19 cellular contexts compared by ENCODE assay signal in the genomic region with DNA sequence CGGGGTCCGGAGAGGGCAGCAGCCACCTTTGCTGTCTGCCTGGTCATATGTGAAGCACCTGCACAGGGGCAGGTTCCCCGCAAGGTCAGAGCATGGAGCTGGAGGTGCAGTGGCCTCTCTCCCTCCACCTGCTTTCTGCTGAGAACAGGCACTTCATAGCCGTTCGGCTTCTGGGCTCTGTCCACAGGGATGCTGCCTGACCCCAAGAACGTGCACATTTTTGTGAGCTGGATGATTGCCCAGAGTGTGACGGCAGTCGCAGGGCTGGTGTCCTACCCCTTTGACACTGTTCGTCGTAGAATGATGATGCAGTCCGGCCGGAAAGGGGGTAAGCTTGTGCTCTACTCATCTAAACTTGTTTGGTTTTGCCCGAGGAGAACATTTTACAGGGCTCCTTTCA. TPM values are rescaled to one million over a fixed set of nuclear protein-coding genes. Genes with fewer than 3 reads are reported as not detected.
A peak's percentile ranks its signal among the peaks of the same experiment; 100 is the strongest.
DNase-seq lines count a peak whose midpoint lies in the region; ATAC-seq, FAIRE-seq and TF ChIP-seq lines count a peak whose summit lies in the region.
"Had no signal": no experiment of that assay in that cellular context is flagged by ENCODE, and none has a peak within 500 bp of the region (broad histone marks: within the 10 kb centered on the region; RNA-seq: fewer than 3 reads in every experiment).

No MANE protein-coding gene starts in this region.

- no peaks in the 10 kb centered on the region for H3K9me3 ChIP-seq in kidney (ENCODE audit: control insufficient read depth in 1 of 2, low read length in 2 of 2)
- H3K9me3 ChIP-seq in sigmoid colon: no peaks in the 10 kb centered on the region
- no peaks in the 10 kb centered on the region for H3K9me3 ChIP-seq in CD8-positive, alpha-beta T cell (ENCODE audit: low read length)
- H3K9me3 ChIP-seq in SJCRH30 (replicated peaks): no peaks in the 10 kb centered on the region
- H3K9me3 ChIP-seq: mucosa of descending colon had no signal

- no peaks in the 10 kb centered on the region for H3K27me3 Mint-ChIP-seq in CD8-positive, alpha-beta T cell (ENCODE audit: low read depth)
- H3K27me3 Mint-ChIP-seq: activated B cell treated with CpG ODN at 0.5 μM for 24 hours had no signal

- H3K27me3 ChIP-seq in GM06990 (replicated peaks; ENCODE audit: control insufficient read depth, insufficient read depth, low read length) (no peaks in the 10 kb centered on the region), sigmoid colon (no peaks in the 10 kb centered on the region), mesendoderm (ENCODE audit: insufficient read depth, low read length, poor library complexity) (no peaks in the 10 kb centered on the region), SJCRH30 (no peaks in the 10 kb centered on the region)
- H3K27me3 ChIP-seq in CD8-positive, alpha-beta T cell (ENCODE audit: insufficient read depth, low read length): no peaks in the 10 kb centered on the region

- no peak overlapping the region for H2AK5ac ChIP-seq in mesendoderm (ENCODE audit: low read length)

- H3K36me3 Mint-ChIP-seq in CD8-positive, alpha-beta T cell: peaks cover 11% of the 10 kb centered on the region

- TF ChIP-seq POLR2A in sigmoid colon (IDR thresholded peaks at IDR 0.05): no peak

- H3K23ac ChIP-seq in mesendoderm (ENCODE audit: low read length): no peak overlapping the region

- H3K4me3 ChIP-seq in GM06990 (replicated peaks; ENCODE audit: low read depth, low read length) (no peak overlapping the region), kidney (ENCODE audit: low read length in 2 of 2) (peak overlapping the region in 1 of 2 donors; percentile 84), sigmoid colon (peak overlapping the region in 3 of 4 donors; percentile 60 to 78 (median 78)), mesendoderm (ENCODE audit: low read length) (no peak overlapping the region), SJCRH30 (no peak overlapping the region)
- H3K4me3 ChIP-seq in CD8-positive, alpha-beta T cell (ENCODE audit: low read depth, low read length): no peak overlapping the region
- H3K4me3 ChIP-seq: GM23248, mucosa of descending colon had no signal

- H3K27ac ChIP-seq in cingulate gyrus (ENCODE audit: low read depth, low read length): peak overlapping the region; percentile 34
- H3K27ac ChIP-seq in kidney (ENCODE audit: low read depth in 2 of 2, low read length in 2 of 2): peak overlapping the region; percentile 55 to 65
- peak overlapping the region; percentile 88 to 98 (median 94) for H3K27ac ChIP-seq in sigmoid colon
- H3K27ac ChIP-seq in CD8-positive, alpha-beta T cell (ENCODE audit: low read depth, low read length): no peak overlapping the region
- H3K27ac ChIP-seq in mesendoderm (ENCODE audit: low read depth, low read length): no peak overlapping the region
- no peak overlapping the region for H3K27ac ChIP-seq in SJCRH30
- H3K27ac ChIP-seq: GM23248 had no signal

- H3K9ac ChIP-seq in kidney (ENCODE audit: low read length in 2 of 2): peak overlapping the region; percentile 28 to 85
- no peak overlapping the region for H3K9ac ChIP-seq in mesendoderm (ENCODE audit: low read length)
- H3K9ac ChIP-seq: GM23248 had no signal

- no peak overlapping the region for H3K4me2 ChIP-seq in mesendoderm (ENCODE audit: low read length)

- no peak overlapping the region for H2BK120ac ChIP-seq in mesendoderm (ENCODE audit: low read depth, low read length)

- DNase-seq in GM06990 (ENCODE audit: extremely low read depth, insufficient read length) (peak; percentile 14), kidney (peak; percentile 78), sigmoid colon (peak; percentile 82), mesendoderm (no peak), SK-N-DZ (ENCODE audit: low spot score) (no peak), SJCRH30 (no peak)
- DNase-seq in CD8-positive, alpha-beta T cell: no peak
- DNase-seq: activated B cell treated with CpG ODN at 0.5 μM for 24 hours; activated gamma-delta T cell; CD4-positive, alpha-beta memory T cell; GM23248; hypothalamus; kidney glomerular epithelial cell; mucosa of descending colon; stimulated activated CD4-positive, alpha-beta T cell treated with anti-CD3 and anti-CD28 coated beads, Interleukin-15, amount 100 ng/mL, for 24 hours; stimulated activated naive CD8-positive, alpha-beta T cell treated with anti-CD3 and anti-CD28 coated beads, Interleukin-15, Interleukin-2, amounts not matched to agents 100 U/mL and 50 U/mL, for 24 hours; T-helper 1 cell had no signal

- no peak for TF ChIP-seq CTCF in GM06990 (IDR thresholded peaks at IDR 0.05; ENCODE audit: insufficient read depth, low read length, poor library complexity, severe bottlenecking)
- no peak for TF ChIP-seq CTCF in kidney (IDR thresholded peaks at IDR 0.05; ENCODE audit: borderline replicate concordance, extremely low read depth, insufficient read depth)
- TF ChIP-seq CTCF in sigmoid colon (IDR thresholded peaks at IDR 0.05): no peak
- no peak for TF ChIP-seq CTCF in CD8-positive, alpha-beta T cell (IDR thresholded peaks at IDR 0.05)

- H4K5ac ChIP-seq in mesendoderm (ENCODE audit: low read length): no peak overlapping the region

- H3K18ac ChIP-seq in mesendoderm (ENCODE audit: low read length): no peak overlapping the region

- no peak for ATAC-seq in CD8-positive, alpha-beta T cell
- ATAC-seq: mucosa of descending colon; Panc1; stimulated activated naive CD8-positive, alpha-beta T cell treated with anti-CD3 and anti-CD28 coated beads, Interleukin-15, Interleukin-2, amounts not matched to agents 100 U/mL and 50 U/mL, for 24 hours had no signal

- H3K56ac ChIP-seq in mesendoderm (ENCODE audit: low read length): no peak overlapping the region

- peaks cover 11% of the 10 kb centered on the region for H3K36me3 ChIP-seq in GM06990 (ENCODE audit: control insufficient read depth, insufficient read depth, low read length)
- H3K36me3 ChIP-seq in kidney (ENCODE audit: control insufficient read depth in 1 of 2, insufficient read depth in 2 of 2, low read length in 2 of 2): peaks cover 5 to 13% of the 10 kb centered on the region in 2 donors
- H3K36me3 ChIP-seq in sigmoid colon: peaks cover 0 to 25% (median 4%) of the 10 kb centered on the region in 4 donors
- no peaks in the 10 kb centered on the region for H3K36me3 ChIP-seq in CD8-positive, alpha-beta T cell (ENCODE audit: insufficient read depth, low read length)
- H3K36me3 ChIP-seq in mesendoderm (ENCODE audit: control insufficient read depth, insufficient read depth, low read length): no peaks in the 10 kb centered on the region
- H3K36me3 ChIP-seq in SJCRH30: no peaks in the 10 kb centered on the region

- peaks cover 22% of the 10 kb centered on the region for H3K4me1 Mint-ChIP-seq in CD8-positive, alpha-beta T cell (ENCODE audit: low read depth)

- H2BK5ac ChIP-seq in mesendoderm (ENCODE audit: low read length): no peak overlapping the region

- peaks cover 13 to 19% of the 10 kb centered on the region in 2 donors for H3K4me1 ChIP-seq in kidney (ENCODE audit: control insufficient read depth in 1 of 2, insufficient read depth in 1 of 2, low read depth in 1 of 2, low read length in 2 of 2)
- H3K4me1 ChIP-seq in sigmoid colon: peaks cover 0 to 51% (median 43%) of the 10 kb centered on the region in 4 donors
- H3K4me1 ChIP-seq in CD8-positive, alpha-beta T cell (ENCODE audit: insufficient read depth, low read length): peaks cover 15% of the 10 kb centered on the region
- H3K4me1 ChIP-seq in mesendoderm (ENCODE audit: control insufficient read depth, low read depth, low read length): no peaks in the 10 kb centered on the region
- no peaks in the 10 kb centered on the region for H3K4me1 ChIP-seq in SJCRH30

- H4K8ac ChIP-seq in mesendoderm (ENCODE audit: low read depth, low read length): no peak overlapping the region

- POLR2A ChIA-PET in CD8-positive, alpha-beta T cell (lab: Charles Lee): interaction anchor here (1.0 to 1.3 kb wide), 2 partner anchors 18 to 19 kb away, joined by 3 to 4 read pairs; no protein-coding TSS in a partner anchor

- intact Hi-C loops in kidney (cut with DNase I) (no loop called here), sigmoid colon (cut with DNase I) (loop anchor here (2.0 to 10.0 kb wide), 6 partner anchors 37 to 1641 kb away; partner anchors contain the start of genes ANKRD37, CFAP97, ING2 and LRP2BP)
- intact Hi-C loops in CD8-positive, alpha-beta T cell (cut with DNase I, micrococcal nuclease): loop anchor here (10.0 kb wide), 4 partner anchors 159 to 1641 kb away; partner anchors contain the start of genes CASP3 (in 1 of the 2), ING2 (in 1 of the 2), IRF2 (in 1 of the 2) and PRIMPOL (in 1 of the 2)

- peak in 1 of 4 donors; percentile 55 for TF ChIP-seq EP300 in sigmoid colon (IDR thresholded peaks at IDR 0.05)

- H3K4me3 Mint-ChIP-seq in CD8-positive, alpha-beta T cell: no peak overlapping the region

- H2BK15ac ChIP-seq in mesendoderm (replicated peaks; ENCODE audit: low read depth): no peak overlapping the region

- H3K79me1 ChIP-seq in mesendoderm (ENCODE audit: low read length): peaks cover 5% of the 10 kb centered on the region

- CTCF ChIA-PET in CD8-positive, alpha-beta T cell (lab: Charles Lee): interaction anchor here (0.6 to 1.3 kb wide), 2 partner anchors 11 to 293 kb away, joined by 3 read pairs; no protein-coding TSS in a partner anchor

- FAIRE-seq in kidney (lab: Jason Lieb, UNC): no peak

- H3K9me3 Mint-ChIP-seq in CD8-positive, alpha-beta T cell: no peaks in the 10 kb centered on the region
- H3K9me3 Mint-ChIP-seq: activated B cell treated with CpG ODN at 0.5 μM for 24 hours; CD4-positive, alpha-beta memory T cell had no signal

- H3K4ac ChIP-seq in mesendoderm (ENCODE audit: low read depth, low read length): no peak overlapping the region

- H3K79me2 ChIP-seq in mesendoderm (ENCODE audit: control insufficient read depth, insufficient read depth, low read length): no peaks in the 10 kb centered on the region

- WGBS in sigmoid colon, 2 donors: 90% methylated on average over 13 of the region's 13 CpGs
- WGBS in mesendoderm (ENCODE audit: extremely low coverage, insufficient coverage, low lambda C conversion rate): no CpG with 5 or more reads among the region's 13 CpGs

- H3K27ac Mint-ChIP-seq in CD8-positive, alpha-beta T cell: no peak overlapping the region
- H3K27ac Mint-ChIP-seq: activated B cell treated with CpG ODN at 0.5 μM for 24 hours had no signal

RNA-seq across cellular contexts. Expression of gene SLC25A4, which starts 2.5 kb away (rescaled TPM):
- 41.2 TPM for total RNA-seq in kidney
- polyA plus RNA-seq in kidney (ENCODE audit: insufficient read depth, low read depth, low replicate concordance): 148 TPM
- total RNA-seq in sigmoid colon: 100 to 1,000 TPM in 3 of 4 donors, 10 to 100 TPM in 1; 89.1 to 127 (median 112) TPM
- 10 to 100 TPM; 22.9 to 36.0 (median 25.4) TPM for polyA plus RNA-seq in sigmoid colon
- 10 to 100 TPM; 10.0 to 11.0 TPM for total RNA-seq in CD8-positive, alpha-beta T cell
- polyA plus RNA-seq in mesendoderm (2013, experiment 1 of 2): 13.9 TPM
- polyA plus RNA-seq in mesendoderm (2013, experiment 2 of 2): 14.2 TPM
- polyA plus RNA-seq in SK-N-DZ (2014; cell fraction: cytosol; rRNA removed): 31.0 and 36.9 TPM in 2 replicates
- 34.7 and 42.4 TPM in 2 replicates for polyA plus RNA-seq in SK-N-DZ (2014; cell fraction: nucleus; rRNA removed)
- total RNA-seq in SJCRH30 (2014; rRNA removed; shearing (Covaris generic)): 11.0 and 16.0 TPM in 2 replicates

RNA-seq across cellular contexts. Expression of gene CFAP97, which starts 58.2 kb away (rescaled TPM):
- 39.4 TPM for total RNA-seq in kidney
- 8.0 TPM for polyA plus RNA-seq in kidney (ENCODE audit: insufficient read depth, low read depth, low replicate concordance)
- 10 to 100 TPM; 33.8 to 46.4 (median 37.3) TPM for total RNA-seq in sigmoid colon
- polyA plus RNA-seq in sigmoid colon: 1 to 10 TPM; 4.4 to 8.3 (median 7.8) TPM
- 10 to 100 TPM; 18.8 to 20.4 TPM for total RNA-seq in CD8-positive, alpha-beta T cell
- polyA plus RNA-seq in mesendoderm (2013, experiment 1 of 2): 26.2 TPM
- 25.7 TPM for polyA plus RNA-seq in mesendoderm (2013, experiment 2 of 2)
- polyA plus RNA-seq in SK-N-DZ (2014; cell fraction: cytosol; rRNA removed): 18.7 and 21.0 TPM in 2 replicates
- polyA plus RNA-seq in SK-N-DZ (2014; cell fraction: nucleus; rRNA removed): 6.9 and 8.7 TPM in 2 replicates
- 18.2 and 19.7 TPM in 2 replicates for total RNA-seq in SJCRH30 (2014; rRNA removed; shearing (Covaris generic))

Comparison
In these comparisons a context has a peak if more than half of its experiments do, and no peak if none do; other contexts are left out.
1. DNase-seq: peak in GM06990 (single experiment), kidney (single experiment) and sigmoid colon (single experiment); none in CD8-positive, alpha-beta T cell (0 of 7), mesendoderm (single experiment), SK-N-DZ (single experiment) and SJCRH30 (0 of 2).
2. H3K4me3 ChIP-seq: peak in sigmoid colon (3 of 4); none in GM06990 (single experiment), CD8-positive, alpha-beta T cell (single experiment), mesendoderm (single experiment) and SJCRH30 (single experiment).
3. H3K27ac ChIP-seq: peak in cingulate gyrus (single experiment), kidney (2 of 2) and sigmoid colon (4 of 4); none in CD8-positive, alpha-beta T cell (single experiment), mesendoderm (single experiment) and SJCRH30 (single experiment).